Comparison of ENCODE assay signal across 8 cellular contexts in the genomic region with DNA sequence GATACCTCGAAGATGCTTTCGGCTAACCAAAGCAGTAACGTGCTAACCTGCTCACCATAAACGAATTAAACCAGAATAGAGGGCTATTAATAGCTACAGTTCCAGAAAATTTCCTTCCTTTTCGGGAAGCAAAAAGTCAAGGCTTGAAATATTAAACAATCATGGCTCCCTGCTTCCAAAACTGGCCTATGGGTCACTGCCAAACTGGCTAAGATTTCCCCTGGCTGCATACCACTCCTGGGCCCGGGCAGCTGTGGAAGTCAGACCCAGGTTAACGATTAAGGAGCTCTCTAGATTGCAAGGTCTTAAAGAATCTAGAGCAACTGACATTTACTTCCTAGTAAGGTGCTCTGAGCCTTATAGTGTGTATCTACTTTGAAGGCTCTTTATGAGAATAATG. TPM values are rescaled to one million over a fixed set of nuclear protein-coding genes. Genes with fewer than 3 reads are reported as not detected.
A peak's percentile ranks its signal among the peaks of the same experiment; 100 is the strongest.
DNase-seq lines count a peak whose midpoint lies in the region; ATAC-seq and TF ChIP-seq lines count a peak whose summit lies in the region.

No MANE protein-coding gene starts in this region.

- intact Hi-C loops in activated CD4-positive, alpha-beta memory T cell treated with anti-CD3 and anti-CD28 coated beads for 36 hours (cut with micrococcal nuclease), result loop anchor here (10.0 kb wide), 1 partner anchor 255 kb away; the partner anchor contains the start of gene C11orf97
- intact Hi-C loops in testis (cut with DNase I; ENCODE audit: low total_unique reads), result no loop called here

- H3K4me1 ChIP-seq in adipocyte (ENCODE audit: control insufficient read depth, insufficient read depth, low read length) (peaks cover 37% of the 10 kb centered on the region), iPS-20b (ENCODE audit: insufficient read depth, low read length) (peaks cover 26% of the 10 kb centered on the region), testis (no peaks in the 10 kb centered on the region)

- 28 to 29% methylated on average over 7 of the region's 7 CpGs for WGBS in testis, 2 donors

- H3K27ac ChIP-seq in iPS-20b (ENCODE audit: low read length) (no peak overlapping the region), testis (peak overlapping the region; percentile 44 to 78)

- no peaks in the 10 kb centered on the region for H3K9me3 Mint-ChIP-seq in activated CD4-positive, alpha-beta memory T cell treated with anti-CD3 and anti-CD28 coated beads, Interleukin-2, amount 10 ng/mL, durations not matched to agents 7 days and 5 days
- H3K9me3 Mint-ChIP-seq in activated CD4-positive, alpha-beta memory T cell treated with anti-CD3 and anti-CD28 coated beads for 36 hours, result no peaks in the 10 kb centered on the region
- peaks cover 8% of the 10 kb centered on the region for H3K9me3 Mint-ChIP-seq in WTC11

- no peaks in the 10 kb centered on the region for H3K36me3 Mint-ChIP-seq in activated CD4-positive, alpha-beta memory T cell treated with anti-CD3 and anti-CD28 coated beads, Interleukin-2, amount 10 ng/mL, durations not matched to agents 7 days and 5 days (ENCODE audit: low read depth)
- no peaks in the 10 kb centered on the region for H3K36me3 Mint-ChIP-seq in activated CD4-positive, alpha-beta memory T cell treated with anti-CD3 and anti-CD28 coated beads for 36 hours
- peaks cover 7% of the 10 kb centered on the region for H3K36me3 Mint-ChIP-seq in WTC11

- H3K9me3 ChIP-seq in adipocyte (ENCODE audit: control insufficient read depth, low read length), result no peaks in the 10 kb centered on the region
- H3K9me3 ChIP-seq in iPS-20b (ENCODE audit: insufficient read depth, low read depth, low read length), result no peaks in the 10 kb centered on the region
- no peaks in the 10 kb centered on the region for H3K9me3 ChIP-seq in testis

- H3K27me3 Mint-ChIP-seq in activated CD4-positive, alpha-beta memory T cell treated with anti-CD3 and anti-CD28 coated beads, Interleukin-2, amount 10 ng/mL, durations not matched to agents 7 days and 5 days, result peaks cover 41% of the 10 kb centered on the region
- peaks cover 46% of the 10 kb centered on the region for H3K27me3 Mint-ChIP-seq in activated CD4-positive, alpha-beta memory T cell treated with anti-CD3 and anti-CD28 coated beads for 36 hours
- peaks cover 18% of the 10 kb centered on the region for H3K27me3 Mint-ChIP-seq in WTC11 (ENCODE audit: low read depth)

- H3K27ac Mint-ChIP-seq in activated CD4-positive, alpha-beta memory T cell treated with anti-CD3 and anti-CD28 coated beads, Interleukin-2, amount 10 ng/mL, durations not matched to agents 7 days and 5 days, result no peak overlapping the region
- no peak overlapping the region for H3K27ac Mint-ChIP-seq in activated CD4-positive, alpha-beta memory T cell treated with anti-CD3 and anti-CD28 coated beads for 36 hours
- H3K27ac Mint-ChIP-seq in WTC11, result no peak overlapping the region

- POLR2A ChIA-PET in activated CD4-positive, alpha-beta memory T cell treated with anti-CD3 and anti-CD28 coated beads, Interleukin-2, amount 10 ng/mL, durations not matched to agents 7 days and 5 days (lab: Charles Lee), result no interaction called here
- POLR2A ChIA-PET in activated CD4-positive, alpha-beta memory T cell treated with anti-CD3 and anti-CD28 coated beads for 36 hours (lab: Charles Lee), result no interaction called here
- POLR2A ChIA-PET in WTC11 (lab: Charles Lee), result no interaction called here

- no peak for TF ChIP-seq POLR2A in testis (IDR thresholded peaks at IDR 0.05)

- DNase-seq in activated CD4-positive, alpha-beta memory T cell treated with anti-CD3 and anti-CD28 coated beads, Interleukin-2, amount 10 ng/mL, durations not matched to agents 7 days and 5 days, result no peak
- DNase-seq in activated CD4-positive, alpha-beta memory T cell treated with anti-CD3 and anti-CD28 coated beads for 36 hours, result no peak
- DNase-seq in adipocyte (ENCODE audit: low read depth) (peak; percentile 60), testis (no peak), NCI-H1105 (lab: John Stamatoyannopoulos, UW) (no peak), WTC11 (ENCODE audit: low spot score) (no peak)

- TF ChIP-seq CTCF in testis (IDR thresholded peaks at IDR 0.05), result no peak
- TF ChIP-seq CTCF in WTC11 (IDR thresholded peaks at IDR 0.05), result no peak

- H3K36me3 ChIP-seq in adipocyte (ENCODE audit: control insufficient read depth, insufficient read depth, low read length, severe bottlenecking) (no peaks in the 10 kb centered on the region), iPS-20b (ENCODE audit: insufficient read depth, low read depth, low read length) (no peaks in the 10 kb centered on the region), testis (ENCODE audit: low read depth, missing control alignments) (no peaks in the 10 kb centered on the region)

- H3K27me3 ChIP-seq in adipocyte (replicated peaks; ENCODE audit: control insufficient read depth, insufficient read depth, low read length), result no peaks in the 10 kb centered on the region
- peaks cover 52% of the 10 kb centered on the region for H3K27me3 ChIP-seq in iPS-20b (ENCODE audit: insufficient read depth, low read length)
- no peaks in the 10 kb centered on the region for H3K27me3 ChIP-seq in testis

- H3K4me1 Mint-ChIP-seq in activated CD4-positive, alpha-beta memory T cell treated with anti-CD3 and anti-CD28 coated beads, Interleukin-2, amount 10 ng/mL, durations not matched to agents 7 days and 5 days, result peaks cover 16% of the 10 kb centered on the region
- peaks cover 8% of the 10 kb centered on the region for H3K4me1 Mint-ChIP-seq in activated CD4-positive, alpha-beta memory T cell treated with anti-CD3 and anti-CD28 coated beads for 36 hours (ENCODE audit: low read depth)
- H3K4me1 Mint-ChIP-seq in WTC11, result peaks cover 49% of the 10 kb centered on the region

- CTCF ChIA-PET in activated CD4-positive, alpha-beta memory T cell treated with anti-CD3 and anti-CD28 coated beads, Interleukin-2, amount 10 ng/mL, durations not matched to agents 7 days and 5 days (lab: Charles Lee), result no interaction called here
- CTCF ChIA-PET in activated CD4-positive, alpha-beta memory T cell treated with anti-CD3 and anti-CD28 coated beads for 36 hours (lab: Charles Lee), result no interaction called here
- CTCF ChIA-PET in WTC11 (lab: Charles Lee), result interaction anchor here (1.4 to 2.6 kb wide), 3 partner anchors 17 to 147 kb away, joined by 3 to 12 read pairs (median 11); no protein-coding TSS in a partner anchor

- H3K9ac ChIP-seq in adipocyte (ENCODE audit: low read length) (peak overlapping the region; percentile 95), iPS-20b (ENCODE audit: low read depth, low read length) (peak overlapping the region; percentile 79; the same call in 1 of the 2 replicates)

- peak overlapping the region; percentile 70 for H3K4me3 Mint-ChIP-seq in activated CD4-positive, alpha-beta memory T cell treated with anti-CD3 and anti-CD28 coated beads, Interleukin-2, amount 10 ng/mL, durations not matched to agents 7 days and 5 days
- no peak overlapping the region for H3K4me3 Mint-ChIP-seq in activated CD4-positive, alpha-beta memory T cell treated with anti-CD3 and anti-CD28 coated beads for 36 hours
- H3K4me3 Mint-ChIP-seq in WTC11, result no peak overlapping the region; the same call in 1 of the 2 replicates

- H3K4me3 ChIP-seq in adipocyte (ENCODE audit: low read length) (peak overlapping the region; percentile 93), iPS-20b (ENCODE audit: low read length) (peak overlapping the region; percentile 85), testis (peak overlapping the region; percentile 74 to 83)

- ATAC-seq in GM18861 (IDR thresholded peaks at IDR 0.05; ENCODE audit: unreplicated experiment), result no peak
- ATAC-seq in WTC11, result no peak

TF ChIP-seq in WTC11, 78 proteins besides CTCF, POLR2A, EP300 and RAD21 (continues in another document):
- TF ChIP-seq NFYB (CRISPR knock-in tag; conservative IDR thresholded peaks at IDR 0.05; ENCODE audit: low read depth) (no peak), CBFB (CRISPR knock-in tag; IDR thresholded peaks at IDR 0.05; ENCODE audit: low read depth) (no peak), ZMAT4 (CRISPR knock-in tag; IDR thresholded peaks at IDR 0.05) (no peak), NR2C2 (CRISPR knock-in tag; IDR thresholded peaks at IDR 0.05) (no peak), AFF4 (CRISPR knock-in tag; IDR thresholded peaks at IDR 0.05; ENCODE audit: borderline replicate concordance) (no peak), PRRX2 (CRISPR knock-in tag; IDR thresholded peaks at IDR 0.05) (no peak)

RNA-seq across cellular contexts. Expression of gene AMOTL1, which starts 1.7 kb away (rescaled TPM):
- 1 to 10 TPM; 4.0 to 4.3 TPM for total RNA-seq in activated CD4-positive, alpha-beta memory T cell treated with anti-CD3 and anti-CD28 coated beads, Interleukin-2, amount 10 ng/mL, durations not matched to agents 7 days and 5 days
- total RNA-seq in activated CD4-positive, alpha-beta memory T cell treated with anti-CD3 and anti-CD28 coated beads for 36 hours, result under 1 TPM; 0.24 to 0.31 TPM
- 10 to 100 TPM; 17.1 to 18.7 TPM for total RNA-seq in testis
- 25.4 TPM for polyA plus RNA-seq in testis (ENCODE audit: insufficient read depth, low read depth, low replicate concordance)
- total RNA-seq in WTC11 (2021), result 23.4 to 39.8 TPM (median 26.4 TPM) in 3 replicates
